22 cellular contexts compared by ENCODE assay signal in genomic region chr13:21343659-21344058, GRCh38.
DNase-seq lines count a peak whose midpoint lies in the region; ATAC-seq and TF ChIP-seq lines count a peak whose summit lies in the region.
"Had no signal": no experiment of that assay in that cellular context is flagged by ENCODE, and none has a peak within 500 bp of the region (broad histone marks: within the 10 kb centered on the region; RNA-seq: fewer than 3 reads in every experiment).

No MANE protein-coding gene starts in this region.

- no peak for TF ChIP-seq RAD21 in IMR-90 (IDR thresholded peaks at IDR 0.05; ENCODE audit: low read length)

- no peaks in the 10 kb centered on the region for H3K9me1 ChIP-seq in IMR-90 (ENCODE audit: insufficient read depth, low read length)

- H3K4ac ChIP-seq in IMR-90 (ENCODE audit: low read depth, low read length): no peak overlapping the region

- no peak overlapping the region for H4K91ac ChIP-seq in IMR-90 (ENCODE audit: insufficient read depth, low read depth, low read length)

- H2BK15ac ChIP-seq in IMR-90 (ENCODE audit: low read depth, low read length): no peak overlapping the region

- H2BK20ac ChIP-seq in IMR-90 (ENCODE audit: low read depth, low read length): no peak overlapping the region

- no peak overlapping the region for H3K4me3 Mint-ChIP-seq in activated naive CD4-positive, alpha-beta T cell treated with anti-CD3 and anti-CD28 coated beads for 36 hours
- H3K4me3 Mint-ChIP-seq in activated naive CD8-positive, alpha-beta T cell treated with anti-CD3 and anti-CD28 coated beads, Interleukin-2, amount 50 U/mL, for 24 hours: no peak overlapping the region
- peak overlapping the region; percentile 81 to 85 for H3K4me3 Mint-ChIP-seq in stimulated activated naive CD8-positive, alpha-beta T cell treated with anti-CD3 and anti-CD28 coated beads, Interleukin-15, amount 100 ng/mL, for 72 hours
- H3K4me3 Mint-ChIP-seq: H9, neural progenitor cell had no signal

- no peaks in the 10 kb centered on the region for H3K36me3 Mint-ChIP-seq in activated naive CD4-positive, alpha-beta T cell treated with anti-CD3 and anti-CD28 coated beads for 36 hours (ENCODE audit: low read depth)
- H3K36me3 Mint-ChIP-seq in activated naive CD8-positive, alpha-beta T cell treated with anti-CD3 and anti-CD28 coated beads, Interleukin-2, amount 50 U/mL, for 24 hours (ENCODE audit: low read depth): no peaks in the 10 kb centered on the region
- H3K36me3 Mint-ChIP-seq: neural progenitor cell had no signal

- H3K4me3 ChIP-seq in IMR-90 (ENCODE audit: insufficient read depth, low read depth, low read length) (no peak overlapping the region), mammary epithelial cell (replicated peaks in 1 of 3; ENCODE audit: insufficient read depth in 1 of 3, low read depth in 2 of 3, low read length in 3 of 3) (no peak overlapping the region)
- H3K4me3 ChIP-seq: neural progenitor cell, prostate gland, skin epidermis, vagina had no signal

- no peak overlapping the region for H3K18ac ChIP-seq in IMR-90 (ENCODE audit: low read depth, low read length)

- H4K5ac ChIP-seq in IMR-90 (ENCODE audit: low read depth, low read length): no peak overlapping the region

- intact Hi-C loops in activated naive CD4-positive, alpha-beta T cell treated with anti-CD3 and anti-CD28 coated beads for 36 hours (cut with micrococcal nuclease): loop anchor here (2.0 kb wide), 2 partner anchors 19 to 47 kb away; no protein-coding TSS in a partner anchor
- intact Hi-C loops in IMR-90 (cut with micrococcal nuclease) (no loop called here), mammary epithelial cell (cut with micrococcal nuclease) (no loop called here)

- no peak for ATAC-seq in IMR-90 (ENCODE audit: low read depth)
- no peak for ATAC-seq in activated naive CD8-positive, alpha-beta T cell treated with anti-CD3 and anti-CD28 coated beads, Interleukin-2, amount 50 U/mL, for 24 hours
- no peak for ATAC-seq in stimulated activated naive CD8-positive, alpha-beta T cell treated with anti-CD3 and anti-CD28 coated beads, Interleukin-15, amount 100 ng/mL, for 72 hours
- no peak for ATAC-seq in HG02970 (IDR thresholded peaks at IDR 0.05; ENCODE audit: low FRiP score, unreplicated experiment)

- TF ChIP-seq CTCF in IMR-90 (conservative IDR thresholded peaks at IDR 0.05; ENCODE audit: low read depth, low read length): no peak
- TF ChIP-seq CTCF in mammary epithelial cell (conservative IDR thresholded peaks at IDR 0.05 in 1 of 2, IDR thresholded peaks at IDR 0.05 in 1 of 2; ENCODE audit: extremely low read depth in 1 of 2, insufficient read depth in 1 of 2, low read depth in 1 of 2, low read length in 2 of 2): no peak

- H3K27me3 ChIP-seq in IMR-90 (ENCODE audit: control insufficient read depth, insufficient read depth, low read length) (peaks cover 17% of the 10 kb centered on the region), mammary epithelial cell (ENCODE audit: insufficient read depth, low read length) (no peaks in the 10 kb centered on the region)
- H3K27me3 ChIP-seq: neural progenitor cell, vagina had no signal

- BruUV-seq in IMR-90 (replicated peaks; lab: Mats Ljungman, UMichigan) (no TSS peak), mammary epithelial cell (replicated peaks; lab: Mats Ljungman, UMichigan) (no TSS peak)

- CTCF ChIA-PET in activated naive CD4-positive, alpha-beta T cell treated with anti-CD3 and anti-CD28 coated beads for 36 hours (lab: Charles Lee): interaction anchor here (1.4 to 3.2 kb wide), 3 partner anchors 46 to 133 kb away, joined by 4 to 11 read pairs (median 5); no protein-coding TSS in a partner anchor
- CTCF ChIA-PET in IMR-90 (lab: Yijun Ruan, JAX): no interaction called here
- CTCF ChIA-PET in mammary epithelial cell (lab: Charles Lee; ENCODE audit: low non-redundant PET): no interaction called here

- H3K27ac Mint-ChIP-seq in activated naive CD4-positive, alpha-beta T cell treated with anti-CD3 and anti-CD28 coated beads for 36 hours: peak overlapping the region; percentile 18
- peak overlapping the region; percentile 73 for H3K27ac Mint-ChIP-seq in activated naive CD8-positive, alpha-beta T cell treated with anti-CD3 and anti-CD28 coated beads, Interleukin-2, amount 50 U/mL, for 24 hours
- peak overlapping the region; percentile 94 to 97 for H3K27ac Mint-ChIP-seq in stimulated activated naive CD8-positive, alpha-beta T cell treated with anti-CD3 and anti-CD28 coated beads, Interleukin-15, amount 100 ng/mL, for 72 hours
- H3K27ac Mint-ChIP-seq: neural progenitor cell had no signal

- H2BK5ac ChIP-seq in IMR-90 (ENCODE audit: low read depth, low read length, poor library complexity, severe bottlenecking): no peak overlapping the region

- no peak overlapping the region for H4K8ac ChIP-seq in IMR-90 (ENCODE audit: low read depth in 2 of 2, low read length in 2 of 2)

- H3K27ac ChIP-seq in IMR-90 (ENCODE audit: insufficient read depth, low read length) (no peak overlapping the region), mammary epithelial cell (ENCODE audit: insufficient read depth, low read depth, low read length) (no peak overlapping the region)
- H3K27ac ChIP-seq: neural progenitor cell, prostate gland, vagina had no signal

- H4K20me1 ChIP-seq in IMR-90 (ENCODE audit: insufficient read depth, low read length): no peaks in the 10 kb centered on the region
- no peaks in the 10 kb centered on the region for H4K20me1 ChIP-seq in mammary epithelial cell (ENCODE audit: insufficient read depth, low read length)

- no peak for TF ChIP-seq POLR2A in IMR-90 (IDR thresholded peaks at IDR 0.05; ENCODE audit: low read depth, low read length)

- H3K9ac ChIP-seq in IMR-90 (ENCODE audit: low read depth, low read length) (no peak overlapping the region), mammary epithelial cell (ENCODE audit: insufficient read depth, low read length) (no peak overlapping the region)
- H3K9ac ChIP-seq: neural progenitor cell had no signal

- POLR2A ChIA-PET in IMR-90 (lab: Charles Lee; ENCODE audit: unreplicated experiment): no interaction called here

- H3K4me2 ChIP-seq in IMR-90 (ENCODE audit: low read depth, low read length) (no peak overlapping the region), mammary epithelial cell (ENCODE audit: insufficient read depth, low read depth, low read length) (no peak overlapping the region)
- H3K4me2 ChIP-seq: neural progenitor cell had no signal

- WGBS in IMR-90 (ENCODE audit: extremely low coverage in 2 of 2, insufficient read length in 1 of 2), 2 experiments: no CpG with 5 or more reads among the region's 4 CpGs
- WGBS in mammary epithelial cell (ENCODE audit: low coverage, missing lambda C conversion rate): no CpG with 5 or more reads among the region's 4 CpGs

- H3K9me3 Mint-ChIP-seq in activated naive CD4-positive, alpha-beta T cell treated with anti-CD3 and anti-CD28 coated beads for 36 hours: no peaks in the 10 kb centered on the region
- no peaks in the 10 kb centered on the region for H3K9me3 Mint-ChIP-seq in activated naive CD8-positive, alpha-beta T cell treated with anti-CD3 and anti-CD28 coated beads, Interleukin-2, amount 50 U/mL, for 24 hours
- no peaks in the 10 kb centered on the region for H3K9me3 Mint-ChIP-seq in stimulated activated naive CD8-positive, alpha-beta T cell treated with anti-CD3 and anti-CD28 coated beads, Interleukin-15, amount 100 ng/mL, for 72 hours
- H3K9me3 Mint-ChIP-seq: H9, neural progenitor cell had no signal

- H2AFZ ChIP-seq in IMR-90 (replicated peaks; ENCODE audit: low read length, poor library complexity): no peak overlapping the region
- no peak overlapping the region for H2AFZ ChIP-seq in mammary epithelial cell (ENCODE audit: low read depth, low read length)
- H2AFZ ChIP-seq: neural progenitor cell had no signal

- no peak overlapping the region for H3K14ac ChIP-seq in IMR-90 (replicated peaks; ENCODE audit: low read depth, low read length)

- H3K23ac ChIP-seq in IMR-90 (ENCODE audit: low read depth, low read length): no peak overlapping the region

- H3K27me3 Mint-ChIP-seq in activated naive CD4-positive, alpha-beta T cell treated with anti-CD3 and anti-CD28 coated beads for 36 hours (ENCODE audit: low read depth): no peaks in the 10 kb centered on the region
- no peaks in the 10 kb centered on the region for H3K27me3 Mint-ChIP-seq in activated naive CD8-positive, alpha-beta T cell treated with anti-CD3 and anti-CD28 coated beads, Interleukin-2, amount 50 U/mL, for 24 hours
- no peaks in the 10 kb centered on the region for H3K27me3 Mint-ChIP-seq in stimulated activated naive CD8-positive, alpha-beta T cell treated with anti-CD3 and anti-CD28 coated beads, Interleukin-15, amount 100 ng/mL, for 72 hours

- H3K36me3 ChIP-seq in IMR-90 (ENCODE audit: control insufficient read depth, insufficient read depth, low read length) (no peaks in the 10 kb centered on the region), mammary epithelial cell (ENCODE audit: insufficient read depth, low read length) (no peaks in the 10 kb centered on the region)
- H3K36me3 ChIP-seq: neural progenitor cell, prostate gland, vagina had no signal

- H3K9me3 ChIP-seq in IMR-90 (ENCODE audit: control insufficient read depth, insufficient read depth, low read length) (no peaks in the 10 kb centered on the region), mammary epithelial cell (replicated peaks; ENCODE audit: insufficient read depth, low read length) (no peaks in the 10 kb centered on the region)
- H3K9me3 ChIP-seq: prostate gland, vagina had no signal

- peaks cover 25% of the 10 kb centered on the region for H3K4me1 Mint-ChIP-seq in activated naive CD4-positive, alpha-beta T cell treated with anti-CD3 and anti-CD28 coated beads for 36 hours (ENCODE audit: low read depth)
- H3K4me1 Mint-ChIP-seq in activated naive CD8-positive, alpha-beta T cell treated with anti-CD3 and anti-CD28 coated beads, Interleukin-2, amount 50 U/mL, for 24 hours: peaks cover 23% of the 10 kb centered on the region
- H3K4me1 Mint-ChIP-seq in stimulated activated naive CD8-positive, alpha-beta T cell treated with anti-CD3 and anti-CD28 coated beads, Interleukin-15, amount 100 ng/mL, for 72 hours: peaks cover 39% of the 10 kb centered on the region

- no peaks in the 10 kb centered on the region for H3K79me1 ChIP-seq in IMR-90 (ENCODE audit: low read depth in 1 of 2, low read length in 2 of 2)

- H3K4me1 ChIP-seq in IMR-90 (ENCODE audit: control insufficient read depth, insufficient read depth, low read length) (no peaks in the 10 kb centered on the region), mammary epithelial cell (ENCODE audit: insufficient read depth, low read length) (no peaks in the 10 kb centered on the region)
- H3K4me1 ChIP-seq: prostate gland, vagina had no signal

- no peak overlapping the region for H2BK120ac ChIP-seq in IMR-90 (ENCODE audit: low read depth, low read length)

- DNase-seq in activated naive CD4-positive, alpha-beta T cell treated with anti-CD3 and anti-CD28 coated beads for 36 hours: no peak
- DNase-seq in activated naive CD4-positive, alpha-beta T cell treated with anti-CD3 and anti-CD28 coated beads, Interleukin-2, amount 50 U/mL, for 16 hours: no peak
- no peak for DNase-seq in IMR-90
- DNase-seq in activated naive CD8-positive, alpha-beta T cell treated with anti-CD3 and anti-CD28 coated beads, Interleukin-2, amount 50 U/mL, for 24 hours: no peak
- no peak for DNase-seq in stimulated activated naive CD8-positive, alpha-beta T cell treated with anti-CD3 and anti-CD28 coated beads, Interleukin-15, amount 100 ng/mL, for 72 hours
- DNase-seq in ureter (ENCODE audit: low spot score): no peak
- no peak for DNase-seq in mammary epithelial cell
- DNase-seq: activated effector memory CD4-positive, alpha-beta T cell treated with Interleukin-2 at 50 U/mL for 16 hours; COR-L47; glutamatergic neuron; H9; midbrain; NCI-H1417; NCI-H2171 treated with DMSO at 0.1 percent for 48 hours; NCI-H69; substantia nigra; SW 1271 had no signal

- in situ Hi-C loops in IMR-90 (cut with MboI; ENCODE audit: low sequenced_read_pairs): no loop called here
- in situ Hi-C loops in mammary epithelial cell (cut with MboI; ENCODE audit: low sequenced_read_pairs in 2 of 2): no loop called here

- H3K56ac ChIP-seq in IMR-90 (ENCODE audit: extremely low read depth, insufficient read depth, low read length): no peak overlapping the region

- H2AK5ac ChIP-seq in IMR-90 (ENCODE audit: low read depth, low read length): no peak overlapping the region

- H2AK9ac ChIP-seq in IMR-90 (replicated peaks; ENCODE audit: low read depth, low read length, poor library complexity): peak overlapping the region; percentile 55

- no peaks in the 10 kb centered on the region for H3K79me2 ChIP-seq in mammary epithelial cell (ENCODE audit: insufficient read depth, low read length)

- dilution Hi-C loops in IMR-90 (cut with HindIII; ENCODE audit: low sequenced_read_pairs, unreplicated experiment): no loop called here
- dilution Hi-C loops in mammary epithelial cell (cut with HindIII; ENCODE audit: low sequenced_read_pairs): no loop called here

Comparison
In these comparisons a context has a peak if more than half of its experiments do, and no peak if none do; other contexts are left out.
1. H3K27ac Mint-ChIP-seq: peak in every context shown above with its lines; median percentile 96 in stimulated activated naive CD8-positive, alpha-beta T cell treated with anti-CD3 and anti-CD28 coated beads, Interleukin-15, amount 100 ng/mL, for 72 hours; 73 in activated naive CD8-positive, alpha-beta T cell treated with anti-CD3 and anti-CD28 coated beads, Interleukin-2, amount 50 U/mL, for 24 hours; 18 in activated naive CD4-positive, alpha-beta T cell treated with anti-CD3 and anti-CD28 coated beads for 36 hours.
2. H3K4me3 Mint-ChIP-seq: peak in stimulated activated naive CD8-positive, alpha-beta T cell treated with anti-CD3 and anti-CD28 coated beads, Interleukin-15, amount 100 ng/mL, for 72 hours (2 of 2); none in activated naive CD4-positive, alpha-beta T cell treated with anti-CD3 and anti-CD28 coated beads for 36 hours (single experiment) and activated naive CD8-positive, alpha-beta T cell treated with anti-CD3 and anti-CD28 coated beads, Interleukin-2, amount 50 U/mL, for 24 hours (single experiment).